In the genomic region with DNA sequence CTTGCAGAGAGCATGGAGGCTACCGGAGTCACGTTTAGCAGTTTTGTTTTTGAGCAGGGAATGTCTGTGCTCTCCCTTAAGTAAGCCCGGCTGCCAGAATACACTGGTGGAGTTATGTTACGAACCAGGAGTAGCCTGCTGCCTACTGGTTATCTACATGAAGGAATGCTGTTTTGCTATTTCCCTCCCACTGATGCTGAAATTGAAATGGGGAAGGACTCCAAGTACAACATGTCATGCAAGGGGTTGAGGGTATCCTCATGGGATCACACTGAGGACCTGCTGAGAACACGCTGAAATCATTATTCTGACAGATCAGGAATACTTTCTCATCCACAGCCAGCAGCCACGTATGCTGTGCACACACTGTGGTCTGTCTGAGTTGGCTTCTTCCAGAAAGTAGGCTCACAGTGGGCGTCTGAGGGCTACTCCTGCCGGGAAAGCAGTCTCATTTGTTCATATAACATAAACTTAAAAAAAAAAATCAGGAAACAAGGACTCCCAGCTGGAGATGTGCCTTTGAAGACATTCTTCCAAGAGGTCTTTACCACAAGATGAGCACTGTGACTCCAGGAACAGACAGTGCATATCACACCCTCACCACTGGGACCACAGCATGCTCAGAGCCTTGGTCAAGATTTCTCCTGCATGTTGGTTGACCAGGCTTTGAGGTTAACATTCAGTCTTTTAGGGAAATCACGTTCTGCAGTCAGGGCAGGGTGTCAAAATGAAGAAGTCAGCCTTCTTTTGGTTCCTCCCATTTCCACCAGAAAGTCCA, we compare ENCODE assay signal across 13 cellular contexts.
DNase-seq lines count a peak whose midpoint lies in the region; ATAC-seq and TF ChIP-seq lines count a peak whose summit lies in the region.
"Had no signal": no experiment of that assay in that cellular context is flagged by ENCODE, and none has a peak within 500 bp of the region (broad histone marks: within the 10 kb centered on the region; RNA-seq: fewer than 3 reads in every experiment).

No MANE protein-coding gene starts in this region.

- no peak overlapping the region for H3K27ac Mint-ChIP-seq in CD4-positive, alpha-beta memory T cell
- H3K27ac Mint-ChIP-seq: activated T-helper 1 cell treated with anti-CD3 and anti-CD28 coated beads, Interleukin-12 subunit alpha, Interleukin-12 subunit beta, Interleukin-2, Interleukin-4 antibody, amounts not matched to agents 30 ng/mL and 10 ng/mL and 1 ng/mL, durations not matched to agents 14 hours and 24 hours and 36 hours had no signal

- no peaks in the 10 kb centered on the region for H3K4me1 ChIP-seq in body of pancreas
- H3K4me1 ChIP-seq in CD4-positive, alpha-beta memory T cell (ENCODE audit: insufficient read depth, low read length) = no peaks in the 10 kb centered on the region

- peaks cover 4 to 11% of the 10 kb centered on the region in 2 donors for H3K27me3 Mint-ChIP-seq in CD4-positive, alpha-beta memory T cell

- H3K9me3 Mint-ChIP-seq in CD4-positive, alpha-beta memory T cell = no peaks in the 10 kb centered on the region
- H3K9me3 Mint-ChIP-seq: activated T-helper 1 cell treated with anti-CD3 and anti-CD28 coated beads, Interleukin-12 subunit alpha, Interleukin-12 subunit beta, Interleukin-2, Interleukin-4 antibody, amounts not matched to agents 30 ng/mL and 10 ng/mL and 1 ng/mL, durations not matched to agents 14 hours and 24 hours and 36 hours had no signal

- intact Hi-C loops in body of pancreas (cut with DNase I) (no loop called here), left cardiac atrium (cut with DNase I) (no loop called here)
- intact Hi-C loops in CD4-positive, alpha-beta memory T cell (cut with micrococcal nuclease) = loop anchor here (5.0 kb wide), 1 partner anchor 158 kb away; no protein-coding TSS in a partner anchor

- ATAC-seq in body of pancreas (peak; percentile 60), left cardiac atrium (peak; percentile 79 to 89), HG02973 (IDR thresholded peaks at IDR 0.05; ENCODE audit: unreplicated experiment) (no peak)
- ATAC-seq: activated CD4-positive, CD25-positive, alpha-beta regulatory T cell treated with anti-CD3 and anti-CD28 coated beads, Interleukin-2, amount 50 U/mL, for 24 hours; K562 had no signal

- H3K9me3 ChIP-seq in body of pancreas = no peaks in the 10 kb centered on the region
- H3K9me3 ChIP-seq in CD4-positive, alpha-beta memory T cell (ENCODE audit: control insufficient read depth in 1 of 2, low read length in 2 of 2) = no peaks in the 10 kb centered on the region
- H3K9me3 ChIP-seq: BLaER1 treated with 17β-estradiol and CSF1 and Interleukin-3, amounts not matched to agents 10 nM and 100 nM had no signal

- TF ChIP-seq POLR2A in body of pancreas (IDR thresholded peaks at IDR 0.05) = no peak

- no peaks in the 10 kb centered on the region for H3K4me1 Mint-ChIP-seq in CD4-positive, alpha-beta memory T cell

- H3K36me3 ChIP-seq in body of pancreas (replicated peaks in 1 of 2; ENCODE audit: insufficient read depth in 1 of 2, low read depth in 2 of 2) = no peaks in the 10 kb centered on the region
- no peaks in the 10 kb centered on the region for H3K36me3 ChIP-seq in CD4-positive, alpha-beta memory T cell (ENCODE audit: insufficient read depth, low read length)
- H3K36me3 ChIP-seq: BLaER1 treated with 17β-estradiol and CSF1 and Interleukin-3, amounts not matched to agents 10 nM and 100 nM had no signal

- WGBS in body of pancreas, 2 donors = 46 to 59% methylated on average over 9 of the region's 9 CpGs

- CTCF ChIA-PET in CD4-positive, alpha-beta memory T cell (lab: Charles Lee; ENCODE audit: partially characterized antibody) = interaction anchor here (1.9 to 2.1 kb wide), 3 partner anchors 8 to 424 kb away, joined by 4 to 13 read pairs (median 11); no protein-coding TSS in a partner anchor

- H3K4me3 Mint-ChIP-seq in CD4-positive, alpha-beta memory T cell = no peak overlapping the region
- H3K4me3 Mint-ChIP-seq: activated T-helper 1 cell treated with anti-CD3 and anti-CD28 coated beads, Interleukin-12 subunit alpha, Interleukin-12 subunit beta, Interleukin-2, Interleukin-4 antibody, amounts not matched to agents 30 ng/mL and 10 ng/mL and 1 ng/mL, durations not matched to agents 14 hours and 24 hours and 36 hours had no signal

- no peak overlapping the region for H3K4me3 ChIP-seq in body of pancreas
- no peak overlapping the region for H3K4me3 ChIP-seq in CD4-positive, alpha-beta memory T cell (ENCODE audit: low read length in 2 of 2)
- H3K4me3 ChIP-seq: BLaER1 treated with 17β-estradiol and CSF1 and Interleukin-3, amounts not matched to agents 10 nM and 100 nM; K562 had no signal

- POLR2A ChIA-PET in CD4-positive, alpha-beta memory T cell (lab: Charles Lee; ENCODE audit: partially characterized antibody) = no interaction called here

- no peaks in the 10 kb centered on the region for H3K27me3 ChIP-seq in body of pancreas
- H3K27me3 ChIP-seq in CD4-positive, alpha-beta memory T cell (ENCODE audit: insufficient read depth, low read length) = no peaks in the 10 kb centered on the region
- H3K27me3 ChIP-seq: BLaER1 treated with 17β-estradiol and CSF1 and Interleukin-3, amounts not matched to agents 10 nM and 100 nM had no signal

- no peak overlapping the region for H3K27ac ChIP-seq in body of pancreas
- no peak overlapping the region for H3K27ac ChIP-seq in CD4-positive, alpha-beta memory T cell (ENCODE audit: low read depth, low read length)
- H3K27ac ChIP-seq: BLaER1 treated with 17β-estradiol and CSF1 and Interleukin-3, amounts not matched to agents 10 nM and 100 nM had no signal

- DNase-seq in AG20443 (ENCODE audit: low spot score) = peak; percentile 78
- peak in 3 of 4 donors; percentile 24 to 59 (median 24) for DNase-seq in body of pancreas
- DNase-seq in left cardiac atrium = peak; percentile 58
- DNase-seq in pons (ENCODE audit: low spot score) = peak; percentile 57
- no peak for DNase-seq in RKO (ENCODE audit: low spot score)
- no peak for DNase-seq in CD4-positive, alpha-beta memory T cell
- DNase-seq in HUDEP-2 (lab: John Stamatoyannopoulos, UW; ENCODE audit: unreplicated experiment in 76 of 76) = no peak
- DNase-seq: cerebellar nuclear complex had no signal

- no peaks in the 10 kb centered on the region for H3K36me3 Mint-ChIP-seq in CD4-positive, alpha-beta memory T cell

- no peak for TF ChIP-seq CTCF in body of pancreas (IDR thresholded peaks at IDR 0.05)

Comparison
In these comparisons a context has a peak if more than half of its experiments do, and no peak if none do; other contexts are left out.
1. DNase-seq: peak in AG20443 (single experiment), body of pancreas (3 of 4), left cardiac atrium (single experiment) and pons (single experiment); none in RKO (single experiment), CD4-positive, alpha-beta memory T cell (0 of 5) and HUDEP-2 (0 of 76).